Comparison of ENCODE assay signal across 31 cellular contexts in the genomic region with DNA sequence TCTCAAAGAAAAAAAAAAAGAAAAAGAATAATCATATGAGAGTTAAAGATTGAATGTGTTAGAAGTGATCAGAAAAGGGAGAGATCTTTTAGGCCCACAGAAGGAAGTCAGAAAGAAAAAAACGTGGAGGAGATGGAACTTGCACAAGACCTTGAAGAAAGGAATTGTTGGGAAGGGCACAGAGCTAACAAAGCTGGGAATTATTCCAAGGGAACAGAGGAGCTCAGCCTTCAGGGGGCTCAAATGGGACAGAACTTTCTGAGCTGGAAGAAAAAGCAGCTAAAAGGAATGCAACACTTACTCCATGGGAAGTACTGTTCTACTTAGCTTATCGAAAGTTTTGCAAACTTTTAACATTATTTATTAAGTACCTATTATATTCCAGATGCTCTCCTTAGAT.
"Had no signal": no experiment of that assay in that cellular context is flagged by ENCODE, and none has a peak within 500 bp of the region (broad histone marks: within the 10 kb centered on the region; RNA-seq: fewer than 3 reads in every experiment).

No MANE protein-coding gene starts in this region.

- H3K9me3 ChIP-seq: ascending aorta, breast epithelium, esophagus squamous epithelium, gastrocnemius medialis had no signal

- H3K27ac Mint-ChIP-seq: activated CD4-positive, alpha-beta memory T cell treated with anti-CD3 and anti-CD28 coated beads for 36 hours; activated CD4-positive, alpha-beta T cell treated with anti-CD3 and anti-CD28 coated beads for 36 hours; activated CD4-positive, alpha-beta T cell treated with anti-CD3 and anti-CD28 coated beads, Interleukin-2, amount 10 ng/mL, durations not matched to agents 24 days and 14 days; activated CD8-positive, alpha-beta memory T cell treated with anti-CD3 and anti-CD28 coated beads, Interleukin-2, amount 10 ng/mL, durations not matched to agents 7 days and 5 days; activated CD8-positive, alpha-beta T cell treated with anti-CD3 and anti-CD28 coated beads, Interleukin-2, amount 10 ng/mL, durations not matched to agents 7 days and 5 days; activated naive CD4-positive, alpha-beta T cell treated with anti-CD3 and anti-CD28 coated beads, Interleukin-2, amount 10 ng/mL, durations not matched to agents 7 days and 5 days; activated naive CD4-positive, alpha-beta T cell treated with anti-CD3 and anti-CD28 coated beads, Interleukin-2, amount 50 U/mL, for 72 hours; activated T-cell treated with anti-CD3 and anti-CD28 coated beads, Interleukin-2, amount 50 U/mL, for 24 hours; activated T-cell treated with anti-CD3 and anti-CD28 coated beads, Interleukin-2, amount 50 U/mL, for 72 hours; brain; effector memory CD8-positive, alpha-beta T cell had no signal

- H3K36me3 Mint-ChIP-seq: activated CD4-positive, alpha-beta memory T cell treated with anti-CD3 and anti-CD28 coated beads for 36 hours; activated CD8-positive, alpha-beta memory T cell treated with anti-CD3 and anti-CD28 coated beads, Interleukin-2, amount 10 ng/mL, durations not matched to agents 7 days and 5 days; activated naive CD4-positive, alpha-beta T cell treated with anti-CD3 and anti-CD28 coated beads, Interleukin-2, amount 10 ng/mL, durations not matched to agents 7 days and 5 days; activated naive CD4-positive, alpha-beta T cell treated with anti-CD3 and anti-CD28 coated beads, Interleukin-2, amount 50 U/mL, for 72 hours; brain had no signal

- H3K4me3 ChIP-seq: ascending aorta, breast epithelium, cardiac muscle cell, esophagus squamous epithelium, gastrocnemius medialis had no signal

- H3K27me3 ChIP-seq: ascending aorta, breast epithelium, cardiac muscle cell, foreskin keratinocyte, gastrocnemius medialis had no signal

- H3K4me1 ChIP-seq: breast epithelium, esophagus squamous epithelium had no signal

- H3K4me3 Mint-ChIP-seq: activated CD4-positive, alpha-beta memory T cell treated with anti-CD3 and anti-CD28 coated beads for 36 hours; activated CD4-positive, alpha-beta T cell treated with anti-CD3 and anti-CD28 coated beads for 36 hours; activated CD4-positive, alpha-beta T cell treated with anti-CD3 and anti-CD28 coated beads, Interleukin-2, amount 10 ng/mL, durations not matched to agents 24 days and 14 days; activated CD8-positive, alpha-beta memory T cell treated with anti-CD3 and anti-CD28 coated beads, Interleukin-2, amount 10 ng/mL, durations not matched to agents 7 days and 5 days; activated CD8-positive, alpha-beta T cell treated with anti-CD3 and anti-CD28 coated beads, Interleukin-2, amount 10 ng/mL, durations not matched to agents 7 days and 5 days; activated naive CD4-positive, alpha-beta T cell treated with anti-CD3 and anti-CD28 coated beads, Interleukin-2, amount 10 ng/mL, durations not matched to agents 7 days and 5 days; activated naive CD8-positive, alpha-beta T cell treated with anti-CD3 and anti-CD28 coated beads, Interleukin-2, amount 10 ng/mL, durations not matched to agents 7 days and 5 days; activated T-cell treated with anti-CD3 and anti-CD28 coated beads, Interleukin-2, amount 50 U/mL, for 24 hours; activated T-cell treated with anti-CD3 and anti-CD28 coated beads, Interleukin-2, amount 50 U/mL, for 72 hours; brain; effector memory CD8-positive, alpha-beta T cell had no signal

- H3K9me3 Mint-ChIP-seq: activated CD4-positive, alpha-beta memory T cell treated with anti-CD3 and anti-CD28 coated beads for 36 hours; activated CD4-positive, alpha-beta T cell treated with anti-CD3 and anti-CD28 coated beads, Interleukin-2, amount 10 ng/mL, durations not matched to agents 24 days and 14 days; activated naive CD4-positive, alpha-beta T cell treated with anti-CD3 and anti-CD28 coated beads, Interleukin-2, amount 10 ng/mL, durations not matched to agents 7 days and 5 days; activated naive CD4-positive, alpha-beta T cell treated with anti-CD3 and anti-CD28 coated beads, Interleukin-2, amount 50 U/mL, for 72 hours; activated T-cell treated with anti-CD3 and anti-CD28 coated beads, Interleukin-2, amount 50 U/mL, for 24 hours; activated T-cell treated with anti-CD3 and anti-CD28 coated beads, Interleukin-2, amount 50 U/mL, for 72 hours; effector memory CD8-positive, alpha-beta T cell had no signal

- H3K36me3 ChIP-seq: ascending aorta, breast epithelium, cardiac muscle cell, esophagus squamous epithelium, gastrocnemius medialis had no signal

- H3K27me3 Mint-ChIP-seq: brain had no signal

- DNase-seq: activated CD4-positive, alpha-beta memory T cell treated with anti-CD3 and anti-CD28 coated beads for 36 hours; activated CD4-positive, alpha-beta T cell treated with anti-CD3 and anti-CD28 coated beads for 36 hours; activated CD4-positive, alpha-beta T cell treated with anti-CD3 and anti-CD28 coated beads, Interleukin-2, amount 10 ng/mL, durations not matched to agents 24 days and 14 days; activated CD4-positive, CD25-positive, alpha-beta regulatory T cell; activated CD4-positive, CD25-positive, alpha-beta regulatory T cell treated with anti-CD3 and anti-CD28 coated beads, Interleukin-2, amount 50 U/mL, for 72 hours; activated CD8-positive, alpha-beta memory T cell treated with anti-CD3 and anti-CD28 coated beads, Interleukin-2, amount 10 ng/mL, durations not matched to agents 7 days and 5 days; activated CD8-positive, alpha-beta memory T cell treated with anti-CD3 and anti-CD28 coated beads, Interleukin-2, amount 50 U/mL, for 48 hours; activated CD8-positive, alpha-beta T cell treated with anti-CD3 and anti-CD28 coated beads, Interleukin-2, amount 10 ng/mL, durations not matched to agents 7 days and 5 days; activated gamma-delta T cell; activated naive CD4-positive, alpha-beta T cell; activated naive CD4-positive, alpha-beta T cell treated with anti-CD3 and anti-CD28 coated beads, Interleukin-2, amount 10 ng/mL, durations not matched to agents 7 days and 5 days; activated naive CD8-positive, alpha-beta T cell treated with anti-CD3 and anti-CD28 coated beads, Interleukin-2, amount 10 ng/mL, durations not matched to agents 7 days and 5 days; activated T-cell treated with anti-CD3 and anti-CD28 coated beads for 4 hours; activated T-cell treated with anti-CD3 and anti-CD28 coated beads, Interleukin-2, amount 50 U/mL, for 24 hours; activated T-cell treated with anti-CD3 and anti-CD28 coated beads, Interleukin-2, amount 50 U/mL, for 72 hours; central memory CD4-positive, alpha-beta T cell; cortex of kidney; dermis blood vessel endothelial cell; effector CD4-positive, alpha-beta T cell; effector memory CD8-positive, alpha-beta T cell; erythroblast; esophagus squamous epithelium; foreskin keratinocyte; gastrocnemius medialis; glutamatergic neuron; T-helper 2 cell had no signal

- ATAC-seq: activated CD4-positive, alpha-beta T cell treated with anti-CD3 and anti-CD28 coated beads for 36 hours; activated CD8-positive, alpha-beta memory T cell treated with anti-CD3 and anti-CD28 coated beads, Interleukin-2, amount 10 ng/mL, durations not matched to agents 7 days and 5 days; activated CD8-positive, alpha-beta T cell treated with anti-CD3 and anti-CD28 coated beads, Interleukin-2, amount 10 ng/mL, durations not matched to agents 7 days and 5 days; activated naive CD4-positive, alpha-beta T cell treated with anti-CD3 and anti-CD28 coated beads, Interleukin-2, amount 50 U/mL, for 72 hours; effector memory CD8-positive, alpha-beta T cell; foreskin keratinocyte; gastrocnemius medialis had no signal

- H3K27ac ChIP-seq: ascending aorta, breast epithelium, cardiac muscle cell, esophagus squamous epithelium, foreskin keratinocyte, gastrocnemius medialis had no signal
